10 cellular contexts compared by ENCODE assay signal in genomic region chr13:99075268-99076191, GRCh38.
DNase-seq lines count a peak whose midpoint lies in the region; ATAC-seq and TF ChIP-seq lines count a peak whose summit lies in the region.
"Had no signal": no experiment of that assay in that cellular context is flagged by ENCODE, and none has a peak within 500 bp of the region (broad histone marks: within the 10 kb centered on the region; RNA-seq: fewer than 3 reads in every experiment).

No MANE protein-coding gene starts in this region.

- H3K4me3 Mint-ChIP-seq in CD8-positive, alpha-beta T cell: peak overlapping the region; percentile 68
- peak overlapping the region; percentile 67 for H3K4me3 Mint-ChIP-seq in activated CD8-positive, alpha-beta T cell treated with anti-CD3 and anti-CD28 coated beads for 36 hours

- H3K4me2 ChIP-seq in neuronal stem cell (ENCODE audit: insufficient read depth, low read length, poor library complexity, severe bottlenecking): no peak overlapping the region

- H4K91ac ChIP-seq in neuronal stem cell (ENCODE audit: low read depth, low read length, poor library complexity): no peak overlapping the region

- H3K27me3 Mint-ChIP-seq in CD8-positive, alpha-beta T cell (ENCODE audit: low read depth): no peaks in the 10 kb centered on the region
- no peaks in the 10 kb centered on the region for H3K27me3 Mint-ChIP-seq in activated CD8-positive, alpha-beta T cell treated with anti-CD3 and anti-CD28 coated beads for 36 hours

- no peak overlapping the region for H2AK5ac ChIP-seq in neuronal stem cell (ENCODE audit: low read depth, low read length)

- no peaks in the 10 kb centered on the region for H3K79me1 ChIP-seq in neuronal stem cell (ENCODE audit: low read depth, low read length)

- no peak overlapping the region for H3K18ac ChIP-seq in neuronal stem cell (ENCODE audit: low read length)

- H3K4me3 ChIP-seq in CD8-positive, alpha-beta T cell (ENCODE audit: low read depth, low read length): no peak overlapping the region
- H3K4me3 ChIP-seq in neuronal stem cell (ENCODE audit: low read length in 2 of 2): no peak overlapping the region
- H3K4me3 ChIP-seq: colonic mucosa had no signal

- no peak overlapping the region for H3K14ac ChIP-seq in neuronal stem cell (ENCODE audit: low read length)

- no peaks in the 10 kb centered on the region for H3K9me3 ChIP-seq in CD8-positive, alpha-beta T cell (ENCODE audit: low read length)
- no peaks in the 10 kb centered on the region for H3K9me3 ChIP-seq in neuronal stem cell (replicated peaks in 1 of 2; ENCODE audit: control insufficient read depth in 2 of 2, insufficient read depth in 1 of 2, low read depth in 1 of 2, low read length in 2 of 2)
- H3K9me3 ChIP-seq: colonic mucosa had no signal

- intact Hi-C loops in CD8-positive, alpha-beta T cell (cut with DNase I, micrococcal nuclease): loop anchor here in 1 of 2 experiments (2.0 kb wide), 1 partner anchor 13 kb away; no protein-coding TSS in a partner anchor
- intact Hi-C loops in activated CD8-positive, alpha-beta T cell treated with anti-CD3 and anti-CD28 coated beads for 36 hours (cut with micrococcal nuclease): no loop called here

- peaks cover 47% of the 10 kb centered on the region for H3K4me1 ChIP-seq in CD8-positive, alpha-beta T cell (ENCODE audit: insufficient read depth, low read length)
- no peaks in the 10 kb centered on the region for H3K4me1 ChIP-seq in neuronal stem cell (ENCODE audit: control insufficient read depth in 2 of 2, insufficient read depth in 1 of 2, low read depth in 1 of 2, low read length in 2 of 2)
- H3K4me1 ChIP-seq: colonic mucosa had no signal

- CTCF ChIA-PET in CD8-positive, alpha-beta T cell (lab: Charles Lee): interaction anchor here (0.7 to 2.3 kb wide), 3 partner anchors 9 to 18 kb away, joined by 3 to 5 read pairs (median 5); no protein-coding TSS in a partner anchor
- CTCF ChIA-PET in activated CD8-positive, alpha-beta T cell treated with anti-CD3 and anti-CD28 coated beads for 36 hours (lab: Charles Lee): interaction anchor here (1.3 to 1.5 kb wide), 2 partner anchors 10 to 11 kb away, joined by 3 to 5 read pairs; no protein-coding TSS in a partner anchor

- H3K9me3 Mint-ChIP-seq in CD8-positive, alpha-beta T cell: peaks cover 2% of the 10 kb centered on the region
- H3K9me3 Mint-ChIP-seq in activated CD8-positive, alpha-beta T cell treated with anti-CD3 and anti-CD28 coated beads for 36 hours: peaks cover 16% of the 10 kb centered on the region

- no peak for DNase-seq in CD8-positive, alpha-beta T cell
- DNase-seq in activated CD8-positive, alpha-beta T cell treated with anti-CD3 and anti-CD28 coated beads for 36 hours: no peak
- DNase-seq in neuronal stem cell (ENCODE audit: low spot score): no peak
- DNase-seq in COLO668 (lab: John Stamatoyannopoulos, UW; ENCODE audit: unreplicated experiment): no peak
- DNase-seq in NCI-H187 treated with DMSO at 0.1 percent for 48 hours (lab: John Stamatoyannopoulos, UW): no peak
- DNase-seq in HT-29 (ENCODE audit: low spot score): no peak
- DNase-seq: colonic mucosa, islet precursor cell had no signal

- H2BK12ac ChIP-seq in neuronal stem cell (ENCODE audit: low read length): no peak overlapping the region

- no peak overlapping the region for H3K23ac ChIP-seq in neuronal stem cell (ENCODE audit: low read depth, low read length, poor library complexity)

- POLR2A ChIA-PET in CD8-positive, alpha-beta T cell (lab: Charles Lee): interaction anchor here (0.7 to 2.1 kb wide), 3 partner anchors 20 to 32 kb away, joined by 6 to 7 read pairs (median 6); no protein-coding TSS in a partner anchor
- POLR2A ChIA-PET in activated CD8-positive, alpha-beta T cell treated with anti-CD3 and anti-CD28 coated beads for 36 hours (lab: Charles Lee): interaction anchor here (0.6 to 1.1 kb wide), 3 partner anchors 10 to 312 kb away, joined by 3 to 4 read pairs (median 3); no protein-coding TSS in a partner anchor

- no peaks in the 10 kb centered on the region for H3K27me3 ChIP-seq in CD8-positive, alpha-beta T cell (ENCODE audit: insufficient read depth, low read length)
- H3K27me3 ChIP-seq in neuronal stem cell (ENCODE audit: control insufficient read depth in 3 of 3, insufficient read depth in 3 of 3, low read depth in 1 of 3, low read length in 3 of 3): peaks cover 0 to 27% (median 0%) of the 10 kb centered on the region in 3 experiments
- H3K27me3 ChIP-seq: colonic mucosa had no signal

- H3K27ac Mint-ChIP-seq in CD8-positive, alpha-beta T cell: peak overlapping the region; percentile 92
- H3K27ac Mint-ChIP-seq in activated CD8-positive, alpha-beta T cell treated with anti-CD3 and anti-CD28 coated beads for 36 hours: peak overlapping the region; percentile 94

- no peak overlapping the region for H2BK5ac ChIP-seq in neuronal stem cell (ENCODE audit: low read length)

- H2BK15ac ChIP-seq in neuronal stem cell (ENCODE audit: low read length): no peak overlapping the region

- WGBS in neuronal stem cell (ENCODE audit: extremely low coverage in 2 of 2, insufficient read length in 2 of 2, insufficient replicate concordance in 1 of 2), 2 donors: no CpG with 5 or more reads among the region's 1 CpG

- H2AFZ ChIP-seq in neuronal stem cell (ENCODE audit: low read length): no peak overlapping the region

- TF ChIP-seq CTCF in CD8-positive, alpha-beta T cell (IDR thresholded peaks at IDR 0.05): no peak
- no peak for TF ChIP-seq CTCF in activated CD8-positive, alpha-beta T cell treated with anti-CD3 and anti-CD28 coated beads for 36 hours (IDR thresholded peaks at IDR 0.05)

- H3K36me3 Mint-ChIP-seq in CD8-positive, alpha-beta T cell: peaks cover 38% of the 10 kb centered on the region
- H3K36me3 Mint-ChIP-seq in activated CD8-positive, alpha-beta T cell treated with anti-CD3 and anti-CD28 coated beads for 36 hours (ENCODE audit: low read depth): peaks cover 41% of the 10 kb centered on the region

- no peak overlapping the region for H3K4ac ChIP-seq in neuronal stem cell (ENCODE audit: low read length)

- no peak overlapping the region for H3K9ac ChIP-seq in neuronal stem cell (ENCODE audit: low read depth, low read length, poor library complexity)

- H2BK120ac ChIP-seq in neuronal stem cell (ENCODE audit: low read depth, low read length): no peak overlapping the region

- peak; percentile 84 for ATAC-seq in CD8-positive, alpha-beta T cell
- ATAC-seq in GM19351 (IDR thresholded peaks at IDR 0.05; ENCODE audit: unreplicated experiment) (peak; percentile 95), HG03060 (IDR thresholded peaks at IDR 0.05; ENCODE audit: low read depth, unreplicated experiment) (peak; percentile 73)
- peak; percentile 91 for ATAC-seq in activated CD8-positive, alpha-beta T cell treated with anti-CD3 and anti-CD28 coated beads for 36 hours

- H4K8ac ChIP-seq in neuronal stem cell (ENCODE audit: low read depth, low read length): no peak overlapping the region

- peak overlapping the region; percentile 26 for H3K27ac ChIP-seq in CD8-positive, alpha-beta T cell (ENCODE audit: low read depth, low read length)
- no peak overlapping the region for H3K27ac ChIP-seq in neuronal stem cell (replicated peaks; ENCODE audit: low read length)
- H3K27ac ChIP-seq: colonic mucosa had no signal

- peaks cover 81% of the 10 kb centered on the region for H3K4me1 Mint-ChIP-seq in CD8-positive, alpha-beta T cell (ENCODE audit: low read depth)
- peaks cover 59% of the 10 kb centered on the region for H3K4me1 Mint-ChIP-seq in activated CD8-positive, alpha-beta T cell treated with anti-CD3 and anti-CD28 coated beads for 36 hours (ENCODE audit: low read depth)

- no peaks in the 10 kb centered on the region for H3K36me3 ChIP-seq in CD8-positive, alpha-beta T cell (ENCODE audit: insufficient read depth, low read length)
- H3K36me3 ChIP-seq in neuronal stem cell (replicated peaks in 1 of 2; ENCODE audit: control insufficient read depth in 2 of 2, insufficient read depth in 2 of 2, low read length in 2 of 2): no peaks in the 10 kb centered on the region
- H3K36me3 ChIP-seq: colonic mucosa had no signal
